ENCODE assay signal across 25 cellular contexts in genomic region chr13:105462981-105463380, GRCh38. TPM values are rescaled to one million over a fixed set of nuclear protein-coding genes. Genes with fewer than 3 reads are reported as not detected.
DNase-seq lines count a peak whose midpoint lies in the region; ATAC-seq, FAIRE-seq and TF ChIP-seq lines count a peak whose summit lies in the region.
"Had no signal": no experiment of that assay in that cellular context is flagged by ENCODE, and none has a peak within 500 bp of the region (broad histone marks: within the 10 kb centered on the region; RNA-seq: fewer than 3 reads in every experiment).

No MANE protein-coding gene starts in this region.

- intact Hi-C loops in right cardiac atrium (cut with DNase I), result no loop called here
- intact Hi-C loops in posterior vena cava (cut with DNase I), result no loop called here

- WGBS in right cardiac atrium, result 27% methylated on average over 1 of the region's 1 CpG

- no peak overlapping the region for H3K4me2 ChIP-seq in fibroblast of lung (ENCODE audit: extremely low read depth, insufficient read depth, low read length)

- H3K79me2 ChIP-seq in fibroblast of lung (ENCODE audit: control insufficient read depth, insufficient read depth, low read length), result no peaks in the 10 kb centered on the region

- peak overlapping the region; percentile 9; the same call in 1 of the 2 replicates for H3K27ac ChIP-seq in VCaP
- no peak overlapping the region for H3K27ac ChIP-seq in fibroblast of lung (ENCODE audit: insufficient read depth, low read length)
- no peak overlapping the region for H3K27ac ChIP-seq in right cardiac atrium (ENCODE audit: low read length)

- no peak overlapping the region for H3K9ac ChIP-seq in fibroblast of lung (ENCODE audit: insufficient read depth, low read length)

- no peak for TF ChIP-seq CTCF in VCaP (conservative IDR thresholded peaks at IDR 0.05)
- TF ChIP-seq CTCF in fibroblast of lung (conservative IDR thresholded peaks at IDR 0.05 in 1 of 2, IDR thresholded peaks at IDR 0.05 in 1 of 2; ENCODE audit: low read depth in 1 of 2, low read length in 2 of 2), result no peak
- TF ChIP-seq CTCF in GM10248 (IDR thresholded peaks at IDR 0.05; ENCODE audit: control extremely low read depth, extremely low read depth, low read depth, missing control alignments), result no peak

- H3K4me3 ChIP-seq in fibroblast of lung (replicated peaks in 1 of 4; ENCODE audit: control extremely low read depth in 1 of 4, insufficient read depth in 1 of 4, low read depth in 3 of 4, low read length in 4 of 4), result no peak overlapping the region
- H3K4me3 ChIP-seq in right cardiac atrium (ENCODE audit: low read length), result no peak overlapping the region

- no peak for ATAC-seq in right cardiac atrium

- no peak overlapping the region for H2AFZ ChIP-seq in fibroblast of lung (ENCODE audit: low read length)

- no peak for TF ChIP-seq POLR2A in H54 (IDR thresholded peaks at IDR 0.05; ENCODE audit: low read depth, low read length)

- no peaks in the 10 kb centered on the region for H3K36me3 ChIP-seq in fibroblast of lung (ENCODE audit: control insufficient read depth, insufficient read depth, low read length)

- no peak for DNase-seq in H54 (ENCODE audit: insufficient read length, low spot score)
- DNase-seq in fibroblast of lung (ENCODE audit: low read depth in 2 of 2), result peak; percentile 31 to 91
- peak; percentile 58 for DNase-seq in left kidney (ENCODE audit: low read depth, low spot score)
- no peak for DNase-seq in right cardiac atrium
- DNase-seq in posterior vena cava (ENCODE audit: low spot score), result no peak
- no peak for DNase-seq in GM10248 (ENCODE audit: extremely low spot score)
- no peak for DNase-seq in retina
- DNase-seq: C1 segment of cervical spinal cord; GDM1; GOT3; Kasumi-1; NCI-H1105 treated with DMSO at 0.1 percent for 48 hours; NCI-H1694 treated with DMSO at 0.1 percent for 48 hours; NCI-H345; NCI-H526 treated with DMSO at 0.1 percent for 48 hours; NK-92 treated with Interleukin-12 subunit alpha and Interleukin-12 subunit beta, amount 100 ng/mL, for 24 hours; SHP77 treated with DMSO at 0.1 percent for 48 hours had no signal

- H4K20me1 ChIP-seq in fibroblast of lung (ENCODE audit: control insufficient read depth, extremely low read depth, insufficient read depth, low read length), result no peaks in the 10 kb centered on the region

- no peaks in the 10 kb centered on the region for H3K27me3 ChIP-seq in fibroblast of lung (ENCODE audit: control insufficient read depth, insufficient read depth, low read length)
- H3K27me3 ChIP-seq in right cardiac atrium (ENCODE audit: control insufficient read depth, insufficient read depth), result no peaks in the 10 kb centered on the region

- H3K4me1 ChIP-seq in fibroblast of lung (ENCODE audit: control insufficient read depth, extremely low read depth, insufficient read depth, low read length) (no peaks in the 10 kb centered on the region), right cardiac atrium (ENCODE audit: control insufficient read depth, insufficient read depth, low read length) (no peaks in the 10 kb centered on the region)

- peak; percentile 41 for FAIRE-seq in H54 (lab: Jason Lieb, UNC)
- FAIRE-seq: A204.1, GM12891, GM18507 had no signal

- CTCF ChIA-PET in GM10248 (lab: Yijun Ruan, JAX), result no interaction called here

- H3K9me3 ChIP-seq in fibroblast of lung (ENCODE audit: control insufficient read depth, insufficient read depth, low read depth, low read length) (no peaks in the 10 kb centered on the region), right cardiac atrium (ENCODE audit: control insufficient read depth, low read length) (peaks cover 2% of the 10 kb centered on the region)

- POLR2A ChIA-PET in GM10248 (lab: Yijun Ruan, JAX), result no interaction called here

RNA-seq across cellular contexts. Expression of gene DAOA, which starts 2.9 kb away (rescaled TPM):
- total RNA-seq in fibroblast of lung, result not detected in 2 replicates
- polyA plus RNA-seq in fibroblast of lung, result not detected in 2 replicates
- polyA plus RNA-seq in fibroblast of lung (2012), result not detected in 2 replicates
- not detected in 2 replicates for polyA minus RNA-seq in fibroblast of lung (ENCODE audit: low replicate concordance)
- total RNA-seq in right cardiac atrium, result not detected
- polyA plus RNA-seq in right cardiac atrium, result not detected
- total RNA-seq in posterior vena cava, result not detected
- total RNA-seq: HT-29, OCI-LY7, RPMI7951 had no signal
- polyA plus RNA-seq: IgD-negative memory B cell had no signal

Comparison
In these comparisons a context has a peak if more than half of its experiments do, and no peak if none do; other contexts are left out.
1. DNase-seq: peak in fibroblast of lung (2 of 2) and left kidney (single experiment); none in H54 (single experiment), right cardiac atrium (0 of 3), posterior vena cava (single experiment), GM10248 (single experiment) and retina (single experiment).